Comparison of ENCODE assay signal across 3 cellular contexts in the genomic region with DNA sequence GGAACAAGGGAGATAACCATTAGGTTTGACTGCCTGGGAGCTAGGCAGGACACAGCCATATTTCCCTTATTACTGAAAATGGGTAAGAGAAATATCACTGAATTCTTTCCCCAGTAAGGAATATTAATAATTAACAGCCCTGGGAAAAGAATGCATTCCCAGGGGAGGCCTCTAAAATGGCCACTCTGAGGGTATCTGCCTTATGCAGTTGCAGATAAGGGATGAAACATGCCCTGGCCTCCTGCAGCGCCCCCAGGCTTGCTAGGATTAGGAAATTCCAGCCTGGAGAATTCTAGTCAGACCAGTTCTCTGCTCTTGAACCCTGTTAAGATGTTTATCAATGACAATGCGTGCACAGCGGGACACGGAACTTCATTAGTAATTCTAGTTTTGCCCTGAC. TPM values are rescaled to one million over a fixed set of nuclear protein-coding genes. Genes with fewer than 3 reads are reported as not detected.
"Had no signal": no experiment of that assay in that cellular context is flagged by ENCODE, and none has a peak within 500 bp of the region (broad histone marks: within the 10 kb centered on the region; RNA-seq: fewer than 3 reads in every experiment).

No MANE protein-coding gene starts in this region.

RNA-seq across cellular contexts. Expression of a gene that starts 52.8 kb away (rescaled TPM):
- total RNA-seq: H4, HFFc6 had no signal
- polyA plus RNA-seq: GM23248 had no signal
